In genomic region chr18:71212739-71213138, GRCh38 we compare ENCODE assay signal across 7 cellular contexts.
A peak's percentile ranks its signal among the peaks of the same experiment; 100 is the strongest.
DNase-seq lines count a peak whose midpoint lies in the region; ATAC-seq, FAIRE-seq and TF ChIP-seq lines count a peak whose summit lies in the region.
"Not testable (repeated sequence)": the region's sequence is repeated elsewhere in the genome, so short reads cannot be mapped to it uniquely, and the experiment has no call there.

No MANE protein-coding gene starts in this region.

- H2BK120ac ChIP-seq in H9 (ENCODE audit: low read depth, low read length, poor library complexity, severe bottlenecking), result not testable (repeated sequence)

- H4K20me1 ChIP-seq in H9 (ENCODE audit: control insufficient read depth, insufficient read depth, insufficient read length), result not testable (repeated sequence)

- H3K4me1 Mint-ChIP-seq in H9 (peaks cover 35 to 43% of the 10 kb centered on the region in 2 experiments), endodermal cell (peaks cover 19% of the 10 kb centered on the region)

- not testable (repeated sequence) for FAIRE-seq in kidney (lab: Jason Lieb, UNC)

- not testable (repeated sequence) for H2BK5ac ChIP-seq in H9 (ENCODE audit: insufficient read length, low read length)

- not testable (repeated sequence) for TF ChIP-seq POLR2A in spleen (IDR thresholded peaks at IDR 0.05); testis (IDR thresholded peaks at IDR 0.05)

- H3K56ac ChIP-seq in H9 (ENCODE audit: insufficient read length, low read depth, low read length), result not testable (repeated sequence)

- H3K4me3 ChIP-seq in endodermal cell (ENCODE audit: low read length); right cardiac atrium (ENCODE audit: low read length); kidney (ENCODE audit: low read length in 2 of 2); spleen: not testable (repeated sequence)
- H3K4me3 ChIP-seq in testis, result peak overlapping the region; percentile 31 to 56

- H3K27ac Mint-ChIP-seq in H9, endodermal cell: not testable (repeated sequence)

- not testable (repeated sequence) for H3K23ac ChIP-seq in H9 (ENCODE audit: insufficient read length, low read depth, low read length)

- peak; percentile 35 for DNase-seq in H9
- DNase-seq in endodermal cell, testis: not testable (repeated sequence)
- DNase-seq in right cardiac atrium, result peak in 2 of 3 donors; percentile 29 to 41
- peak; percentile 53 for DNase-seq in kidney
- peak; percentile 56 for DNase-seq in spleen

- intact Hi-C loops in right cardiac atrium (cut with DNase I); kidney (cut with DNase I); spleen (cut with DNase I; ENCODE audit: low total_unique reads); testis (cut with DNase I; ENCODE audit: low total_unique reads): not testable (repeated sequence)

- H3K36me3 Mint-ChIP-seq in H9 (ENCODE audit: insufficient read depth in 1 of 3, low read depth in 3 of 3) (peaks cover 0 to 31% (median 9%) of the 10 kb centered on the region in 3 experiments; a peak in 5 of 7 replicates), endodermal cell (ENCODE audit: low read depth) (peaks cover 11% of the 10 kb centered on the region)

- H3K9me3 Mint-ChIP-seq in H9 (peaks cover 9 to 17% of the 10 kb centered on the region in 2 experiments; a peak in 4 of 5 replicates), endodermal cell (peaks cover 45% of the 10 kb centered on the region)

- H2AFZ ChIP-seq in H9 (ENCODE audit: low read length), result not testable (repeated sequence)

- not testable (repeated sequence) for H3K27ac ChIP-seq in H9 (ENCODE audit: insufficient read length, low read depth, low read length); endodermal cell (ENCODE audit: low read depth, low read length); right cardiac atrium (ENCODE audit: low read length); kidney (ENCODE audit: low read depth in 2 of 2, low read length in 2 of 2); spleen; testis

- H4K5ac ChIP-seq in H9 (ENCODE audit: insufficient read length, low read depth, low read length), result not testable (repeated sequence)

- H3K23me2 ChIP-seq in H9 (ENCODE audit: insufficient read length, low read depth, low read length, poor library complexity, severe bottlenecking), result not testable (repeated sequence)

- H4K91ac ChIP-seq in H9 (ENCODE audit: insufficient read length, low read depth, low read length), result not testable (repeated sequence)

- H3K9me3 ChIP-seq in ES-I3 (ENCODE audit: control insufficient read depth, insufficient read depth, low read length); H9 (ENCODE audit: control insufficient read depth, low read depth, low read length); right cardiac atrium (ENCODE audit: control insufficient read depth, low read length); kidney (ENCODE audit: control insufficient read depth in 1 of 2, low read length in 2 of 2); testis: not testable (repeated sequence)
- H3K9me3 ChIP-seq in endodermal cell (ENCODE audit: control insufficient read depth, low read length) (peaks cover 52% of the 10 kb centered on the region), spleen (peaks cover 0 to 11% (median 0%) of the 10 kb centered on the region in 8 donors)

- not testable (repeated sequence) for H2AK5ac ChIP-seq in H9 (ENCODE audit: insufficient read length, low read length)

- H3T11ph ChIP-seq in H9 (ENCODE audit: low read length), result not testable (repeated sequence)

- not testable (repeated sequence) for H3K27me3 ChIP-seq in H9 (ENCODE audit: insufficient read depth, low read length); endodermal cell (ENCODE audit: control insufficient read depth, insufficient read depth, low read length, poor library complexity, severe bottlenecking); right cardiac atrium (ENCODE audit: control insufficient read depth, insufficient read depth); spleen (replicated peaks in 1 of 7); testis

- H3K14ac ChIP-seq in H9 (ENCODE audit: insufficient read depth, low read length), result not testable (repeated sequence)

- not testable (repeated sequence) for H3K4me1 ChIP-seq in ES-I3 (ENCODE audit: insufficient read depth, low read length); H9 (ENCODE audit: insufficient read depth, low read length); endodermal cell (ENCODE audit: control insufficient read depth, insufficient read depth, low read length); right cardiac atrium (ENCODE audit: control insufficient read depth, insufficient read depth, low read length); kidney (ENCODE audit: control insufficient read depth in 1 of 2, insufficient read depth in 1 of 2, low read depth in 1 of 2, low read length in 2 of 2); spleen; testis

- H3K4me3 Mint-ChIP-seq in H9, result not testable (repeated sequence)
- H3K4me3 Mint-ChIP-seq in endodermal cell, result peak overlapping the region; percentile 49

- not testable (repeated sequence) for H2BK15ac ChIP-seq in H9 (ENCODE audit: low read depth, low read length)

- not testable (repeated sequence) for H3K79me2 ChIP-seq in H9 (ENCODE audit: insufficient read depth, low read length)

- peak overlapping the region; percentile 36; the same call in 1 of the 2 replicates for H3K9ac ChIP-seq in ES-I3 (ENCODE audit: low read depth, low read length)
- H3K9ac ChIP-seq in H9 (ENCODE audit: extremely low read depth, insufficient read length, low read length); endodermal cell (ENCODE audit: extremely low read depth, low read length, poor library complexity, severe bottlenecking); kidney (ENCODE audit: low read length in 2 of 2): not testable (repeated sequence)

- H3K27me3 Mint-ChIP-seq in H9 (ENCODE audit: low read depth); endodermal cell (ENCODE audit: insufficient read depth): not testable (repeated sequence)

- H2BK20ac ChIP-seq in H9 (ENCODE audit: low read depth, low read length, poor library complexity, severe bottlenecking), result not testable (repeated sequence)

- not testable (repeated sequence) for H3K79me1 ChIP-seq in H9 (ENCODE audit: insufficient read depth, low read depth, low read length, poor library complexity, severe bottlenecking)

- H3K18ac ChIP-seq in H9 (ENCODE audit: insufficient read length, low read depth, low read length), result not testable (repeated sequence)

- WGBS in H9 (ENCODE audit: extremely low coverage, insufficient read length, low lambda C conversion rate), result no CpG with 5 or more reads among the region's 26 CpGs
- 89 to 100% methylated on average over 3 to 26 of the region's 26 CpGs for WGBS in endodermal cell (ENCODE audit: insufficient coverage in 1 of 2, insufficient read length in 1 of 2), 2 experiments
- 93% methylated on average over 26 of the region's 26 CpGs for WGBS in right cardiac atrium
- WGBS in spleen, 5 donors, result 87 to 96% (median 94%) methylated on average over 18 to 26 of the region's 26 CpGs
- 60 to 82% methylated on average over 5 to 24 of the region's 26 CpGs for whole genome bisulfite sequencing in testis, 2 donors

- H2BK12ac ChIP-seq in H9 (ENCODE audit: insufficient read length, low read depth, low read length), result not testable (repeated sequence)

- not testable (repeated sequence) for H3K36me3 ChIP-seq in ES-I3 (ENCODE audit: insufficient read depth, low read length); endodermal cell (ENCODE audit: control insufficient read depth, insufficient read depth, low read length); kidney (ENCODE audit: control insufficient read depth in 1 of 2, insufficient read depth in 2 of 2, low read length in 2 of 2); spleen; testis (ENCODE audit: low read depth, missing control alignments)

- H3K4ac ChIP-seq in H9 (ENCODE audit: low read depth, low read length), result not testable (repeated sequence)

- H4K8ac ChIP-seq in H9 (replicated peaks; ENCODE audit: insufficient read length, low read depth, low read length), result not testable (repeated sequence)

- not testable (repeated sequence) for TF ChIP-seq CTCF in H9 (conservative IDR thresholded peaks at IDR 0.05); endodermal cell (conservative IDR thresholded peaks at IDR 0.05); kidney (IDR thresholded peaks at IDR 0.05; ENCODE audit: borderline replicate concordance, extremely low read depth, insufficient read depth); spleen (IDR thresholded peaks at IDR 0.05 in 8 of 11, conservative IDR thresholded peaks at IDR 0.05 in 3 of 11); testis (IDR thresholded peaks at IDR 0.05)

- not testable (repeated sequence) for ATAC-seq in right cardiac atrium

- not testable (repeated sequence) for H3K4me2 ChIP-seq in H9 (ENCODE audit: insufficient read depth, insufficient read length, low read length)
